In genomic region chr3:116165190-116165589, GRCh38 we compare ENCODE assay signal across 19 cellular contexts.
DNase-seq lines count a peak whose midpoint lies in the region; ATAC-seq and TF ChIP-seq lines count a peak whose summit lies in the region.
"Had no signal": no experiment of that assay in that cellular context is flagged by ENCODE, and none has a peak within 500 bp of the region (broad histone marks: within the 10 kb centered on the region; RNA-seq: fewer than 3 reads in every experiment).

No MANE protein-coding gene starts in this region.

- H3K27me3 ChIP-seq in A673 (replicated peaks; ENCODE audit: insufficient read depth, low read depth, low read length, poor library complexity) (no peaks in the 10 kb centered on the region), IMR-90 (ENCODE audit: control insufficient read depth, insufficient read depth, low read length) (no peaks in the 10 kb centered on the region)
- H3K27me3 ChIP-seq: BE2C had no signal

- no peaks in the 10 kb centered on the region for H4K20me1 ChIP-seq in IMR-90 (ENCODE audit: insufficient read depth, low read length)

- no peak overlapping the region for H2BK120ac ChIP-seq in IMR-90 (ENCODE audit: low read depth, low read length)

- no peak overlapping the region for H2BK5ac ChIP-seq in IMR-90 (ENCODE audit: low read depth, low read length, poor library complexity, severe bottlenecking)

- no peaks in the 10 kb centered on the region for H3K36me3 Mint-ChIP-seq in T-helper 17 cell (ENCODE audit: low read depth)
- H3K36me3 Mint-ChIP-seq in activated CD4-positive, alpha-beta T cell treated with anti-CD3 and anti-CD28 coated beads, Interleukin-2, amount 10 ng/mL, durations not matched to agents 24 days and 14 days (ENCODE audit: low read depth): no peaks in the 10 kb centered on the region
- H3K36me3 Mint-ChIP-seq: CD4-positive, CD25-positive, alpha-beta regulatory T cell had no signal

- peak; percentile 18 for DNase-seq in A673 (ENCODE audit: low spot score)
- no peak for DNase-seq in IMR-90
- peak; percentile 95 for DNase-seq in NCI-H69 (lab: John Stamatoyannopoulos, UW)
- DNase-seq in T-helper 17 cell: no peak
- DNase-seq in activated CD4-positive, alpha-beta T cell treated with anti-CD3 and anti-CD28 coated beads, Interleukin-2, amount 10 ng/mL, durations not matched to agents 24 days and 14 days: no peak
- no peak for DNase-seq in T-helper 1 cell
- DNase-seq in foreskin melanocyte: no peak
- DNase-seq: BE2C; Caco-2; CD4-positive, CD25-positive, alpha-beta regulatory T cell; MV-4-11; NCI-H2029 treated with DMSO at 0.1 percent for 48 hours; NCI-H226; NCI-H524 treated with DMSO at 0.1 percent for 48 hours; NK-92 treated with Interleukin-12 subunit alpha and Interleukin-12 subunit beta, amount 100 ng/mL, for 24 hours; Right ventricle myocardium superior; SK-N-SH had no signal

- H2AFZ ChIP-seq in IMR-90 (replicated peaks; ENCODE audit: low read length, poor library complexity): no peak overlapping the region

- H4K8ac ChIP-seq in IMR-90 (ENCODE audit: low read depth in 2 of 2, low read length in 2 of 2): no peak overlapping the region

- H2AK5ac ChIP-seq in IMR-90 (ENCODE audit: low read depth, low read length): no peak overlapping the region

- no peak overlapping the region for H3K23ac ChIP-seq in IMR-90 (ENCODE audit: low read depth, low read length)

- H3K36me3 ChIP-seq in A673 (ENCODE audit: insufficient read depth, low read length, poor library complexity, severe bottlenecking) (no peaks in the 10 kb centered on the region), IMR-90 (ENCODE audit: control insufficient read depth, insufficient read depth, low read length) (no peaks in the 10 kb centered on the region)
- H3K36me3 ChIP-seq: BE2C had no signal

- TF ChIP-seq CTCF in A673 (conservative IDR thresholded peaks at IDR 0.05; ENCODE audit: low read depth, low read length): no peak
- no peak for TF ChIP-seq CTCF in IMR-90 (conservative IDR thresholded peaks at IDR 0.05; ENCODE audit: low read depth, low read length)

- peak overlapping the region; percentile 6; the same call in 1 of the 2 replicates for H3K18ac ChIP-seq in IMR-90 (ENCODE audit: low read depth, low read length)

- no peak for TF ChIP-seq POLR2A in IMR-90 (IDR thresholded peaks at IDR 0.05; ENCODE audit: low read depth, low read length)

- no peak overlapping the region for H4K5ac ChIP-seq in IMR-90 (ENCODE audit: low read depth, low read length)

- dilution Hi-C loops in IMR-90 (cut with HindIII; ENCODE audit: low sequenced_read_pairs, unreplicated experiment): no loop called here

- WGBS in IMR-90 (ENCODE audit: extremely low coverage in 2 of 2, insufficient read length in 1 of 2), 2 experiments: no CpG with 5 or more reads among the region's 2 CpGs

- H3K56ac ChIP-seq in IMR-90 (ENCODE audit: extremely low read depth, insufficient read depth, low read length): no peak overlapping the region

- no peak overlapping the region for H3K4ac ChIP-seq in IMR-90 (ENCODE audit: low read depth, low read length)

- TF ChIP-seq RAD21 in IMR-90 (IDR thresholded peaks at IDR 0.05; ENCODE audit: low read length): no peak

- CTCF ChIA-PET in A673 (lab: Charles Lee) (interaction anchor here (0.5 kb wide), 1 partner anchor 98 kb away, joined by 5 read pairs; no protein-coding TSS in a partner anchor), IMR-90 (lab: Yijun Ruan, JAX) (no interaction called here)

- no peak overlapping the region for H3K4me2 ChIP-seq in IMR-90 (ENCODE audit: low read depth, low read length)
- H3K4me2 ChIP-seq: KMS-11, SK-N-SH had no signal

- H3K4me3 ChIP-seq in A673 (ENCODE audit: low read depth, low read length, poor library complexity, severe bottlenecking): no peak overlapping the region
- H3K4me3 ChIP-seq in IMR-90 (ENCODE audit: insufficient read depth, low read depth, low read length): no peak overlapping the region

- ATAC-seq in IMR-90 (ENCODE audit: low read depth) (no peak), T-helper 17 cell (no peak)

- no peaks in the 10 kb centered on the region for H3K9me3 Mint-ChIP-seq in activated CD4-positive, alpha-beta T cell treated with anti-CD3 and anti-CD28 coated beads, Interleukin-2, amount 10 ng/mL, durations not matched to agents 24 days and 14 days

- H3K27me3 Mint-ChIP-seq in T-helper 17 cell: no peaks in the 10 kb centered on the region
- H3K27me3 Mint-ChIP-seq in activated CD4-positive, alpha-beta T cell treated with anti-CD3 and anti-CD28 coated beads, Interleukin-2, amount 10 ng/mL, durations not matched to agents 24 days and 14 days: no peaks in the 10 kb centered on the region
- H3K27me3 Mint-ChIP-seq: CD4-positive, CD25-positive, alpha-beta regulatory T cell had no signal

- H3K9ac ChIP-seq in IMR-90 (ENCODE audit: low read depth, low read length): no peak overlapping the region
- H3K9ac ChIP-seq: KMS-11, SK-N-SH had no signal

- no peak overlapping the region for H4K91ac ChIP-seq in IMR-90 (ENCODE audit: insufficient read depth, low read depth, low read length)

- H3K4me3 Mint-ChIP-seq in T-helper 17 cell: no peak overlapping the region
- no peak overlapping the region for H3K4me3 Mint-ChIP-seq in activated CD4-positive, alpha-beta T cell treated with anti-CD3 and anti-CD28 coated beads, Interleukin-2, amount 10 ng/mL, durations not matched to agents 24 days and 14 days
- H3K4me3 Mint-ChIP-seq: CD4-positive, CD25-positive, alpha-beta regulatory T cell had no signal

- H3K27ac Mint-ChIP-seq in T-helper 17 cell: no peak overlapping the region
- H3K27ac Mint-ChIP-seq in activated CD4-positive, alpha-beta T cell treated with anti-CD3 and anti-CD28 coated beads, Interleukin-2, amount 10 ng/mL, durations not matched to agents 24 days and 14 days: no peak overlapping the region

- no peak overlapping the region for H3K14ac ChIP-seq in IMR-90 (replicated peaks; ENCODE audit: low read depth, low read length)

- BruUV-seq in A673 (replicated peaks; lab: Mats Ljungman, UMichigan) (no TSS peak), IMR-90 (replicated peaks; lab: Mats Ljungman, UMichigan) (no TSS peak)

- H2BK20ac ChIP-seq in IMR-90 (ENCODE audit: low read depth, low read length): no peak overlapping the region

- POLR2A ChIA-PET in A673 (lab: Charles Lee; ENCODE audit: low non-redundant PET): no interaction called here
- POLR2A ChIA-PET in IMR-90 (lab: Charles Lee; ENCODE audit: unreplicated experiment): no interaction called here

- H3K27ac ChIP-seq in A673 (ENCODE audit: low read depth, low read length, poor library complexity, severe bottlenecking) (no peak overlapping the region), IMR-90 (ENCODE audit: insufficient read depth, low read length) (no peak overlapping the region), cingulate gyrus (ENCODE audit: low read depth, low read length) (peak overlapping the region; percentile 14)
- H3K27ac ChIP-seq: KMS-11 had no signal

- H3K9me1 ChIP-seq in IMR-90 (ENCODE audit: insufficient read depth, low read length): no peaks in the 10 kb centered on the region

- in situ Hi-C loops in IMR-90 (cut with MboI; ENCODE audit: low sequenced_read_pairs): no loop called here

- H3K4me1 ChIP-seq in A673 (ENCODE audit: insufficient read depth, low read length, poor library complexity, severe bottlenecking) (peaks cover 12% of the 10 kb centered on the region), IMR-90 (ENCODE audit: control insufficient read depth, insufficient read depth, low read length) (peaks cover 2% of the 10 kb centered on the region; the same call in 1 of the 2 replicates)
- H3K4me1 ChIP-seq: BE2C, Caco-2 had no signal

- H3K79me1 ChIP-seq in IMR-90 (ENCODE audit: low read depth in 1 of 2, low read length in 2 of 2): no peaks in the 10 kb centered on the region

- no peak overlapping the region for H2BK15ac ChIP-seq in IMR-90 (ENCODE audit: low read depth, low read length)

- intact Hi-C loops in A673 (cut with micrococcal nuclease; ENCODE audit: unreplicated experiment): no loop called here
- intact Hi-C loops in IMR-90 (cut with micrococcal nuclease): no loop called here
- intact Hi-C loops in activated CD4-positive, alpha-beta T cell treated with anti-CD3 and anti-CD28 coated beads, Interleukin-2, amount 10 ng/mL, durations not matched to agents 24 days and 14 days (cut with micrococcal nuclease): no loop called here

- no peak overlapping the region for H2AK9ac ChIP-seq in IMR-90 (replicated peaks; ENCODE audit: low read depth, low read length, poor library complexity)

- H3K9me3 ChIP-seq in A673 (ENCODE audit: low read depth, low read length, poor library complexity, severe bottlenecking) (no peaks in the 10 kb centered on the region), IMR-90 (ENCODE audit: control insufficient read depth, insufficient read depth, low read length) (no peaks in the 10 kb centered on the region), T-helper 17 cell (ENCODE audit: control insufficient read depth, low read length, poor library complexity, severe bottlenecking) (no peaks in the 10 kb centered on the region)
- H3K9me3 ChIP-seq: BE2C, Caco-2, SK-N-SH had no signal

- H3K4me1 Mint-ChIP-seq in T-helper 17 cell: no peaks in the 10 kb centered on the region
- no peaks in the 10 kb centered on the region for H3K4me1 Mint-ChIP-seq in activated CD4-positive, alpha-beta T cell treated with anti-CD3 and anti-CD28 coated beads, Interleukin-2, amount 10 ng/mL, durations not matched to agents 24 days and 14 days
- H3K4me1 Mint-ChIP-seq: CD4-positive, CD25-positive, alpha-beta regulatory T cell had no signal

TF ChIP-seq in IMR-90, 13 proteins besides CTCF, POLR2A, EP300 and RAD21 (continues in another document):
- TF ChIP-seq CEBPB (IDR thresholded peaks at IDR 0.05; ENCODE audit: low read depth, low read length) (no peak), RCOR1 (IDR thresholded peaks at IDR 0.05; ENCODE audit: insufficient replicate concordance, low read length) (no peak), CHD1 (IDR thresholded peaks at IDR 0.05; ENCODE audit: low read depth, low read length) (no peak), MAZ (IDR thresholded peaks at IDR 0.05; ENCODE audit: borderline replicate concordance, low read depth, low read length) (no peak), ELK1 (IDR thresholded peaks at IDR 0.05; ENCODE audit: borderline replicate concordance, low read depth, low read length) (no peak)

Comparison
In these comparisons a context has a peak if more than half of its experiments do, and no peak if none do; other contexts are left out.
1. DNase-seq: peak in A673 (single experiment) and NCI-H69 (single experiment); none in IMR-90 (single experiment), T-helper 17 cell (0 of 3), activated CD4-positive, alpha-beta T cell treated with anti-CD3 and anti-CD28 coated beads, Interleukin-2, amount 10 ng/mL, durations not matched to agents 24 days and 14 days (single experiment), T-helper 1 cell (0 of 5) and foreskin melanocyte (single experiment).